In genomic region chr12:103924761-103925641, GRCh38 we compare ENCODE assay signal across 8 cellular contexts. TPM values are rescaled to one million over a fixed set of nuclear protein-coding genes. Genes with fewer than 3 reads are reported as not detected.
DNase-seq lines count a peak whose midpoint lies in the region; ATAC-seq lines count a peak whose summit lies in the region.

No MANE protein-coding gene starts in this region.

- no peak overlapping the region for H2BK15ac ChIP-seq in mesendoderm (replicated peaks; ENCODE audit: low read depth)

- no peak overlapping the region for H2BK120ac ChIP-seq in mesendoderm (ENCODE audit: low read depth, low read length)

- H4K5ac ChIP-seq in mesendoderm (ENCODE audit: low read length), result no peak overlapping the region

- H3K4me2 ChIP-seq in mesendoderm (ENCODE audit: low read length), result no peak overlapping the region

- H3K9ac ChIP-seq in mesendoderm (ENCODE audit: low read length), result no peak overlapping the region

- no peaks in the 10 kb centered on the region for H3K79me2 ChIP-seq in mesendoderm (ENCODE audit: control insufficient read depth, insufficient read depth, low read length)

- H3K4me1 ChIP-seq in mesendoderm (ENCODE audit: control insufficient read depth, low read depth, low read length), result no peaks in the 10 kb centered on the region

- no peaks in the 10 kb centered on the region for H3K27me3 ChIP-seq in mesendoderm (ENCODE audit: insufficient read depth, low read length, poor library complexity)

- no peak overlapping the region for H3K4ac ChIP-seq in mesendoderm (ENCODE audit: low read depth, low read length)

- H3K23ac ChIP-seq in mesendoderm (ENCODE audit: low read length), result no peak overlapping the region

- no peaks in the 10 kb centered on the region for H3K79me1 ChIP-seq in mesendoderm (ENCODE audit: low read length)

- H4K8ac ChIP-seq in mesendoderm (ENCODE audit: low read depth, low read length), result no peak overlapping the region

- no peak overlapping the region for H2AK5ac ChIP-seq in mesendoderm (ENCODE audit: low read length)

- H2BK5ac ChIP-seq in mesendoderm (ENCODE audit: low read length), result no peak overlapping the region

- ATAC-seq in GM19468 (IDR thresholded peaks at IDR 0.05; ENCODE audit: extremely low read depth, unreplicated experiment) (peak; percentile 30), HG03521 (IDR thresholded peaks at IDR 0.05; ENCODE audit: unreplicated experiment) (peak; percentile 31)

- peak; percentile 82 for DNase-seq in ELR (ENCODE audit: low read depth)
- DNase-seq in activated CD4-positive, alpha-beta T cell treated with anti-CD3 and anti-CD28 coated beads, Interleukin-2, amount 50 U/mL, for 48 hours, result peak; percentile 58 to 66
- DNase-seq in mesendoderm, result peak; percentile 47
- no peak for DNase-seq in cerebellar cortex (ENCODE audit: low spot score)
- DNase-seq in NCI-H1930 (lab: John Stamatoyannopoulos, UW), result no peak
- DNase-seq in AG08396 (ENCODE audit: low spot score), result no peak

- H3K18ac ChIP-seq in mesendoderm (ENCODE audit: low read length), result no peak overlapping the region

- H3K56ac ChIP-seq in mesendoderm (ENCODE audit: low read length), result no peak overlapping the region

- no peaks in the 10 kb centered on the region for H3K36me3 ChIP-seq in mesendoderm (ENCODE audit: control insufficient read depth, insufficient read depth, low read length)

- no CpG with 5 or more reads among the region's 9 CpGs for WGBS in mesendoderm (ENCODE audit: extremely low coverage, insufficient coverage, low lambda C conversion rate)

- H3K4me3 ChIP-seq in mesendoderm (ENCODE audit: low read length), result no peak overlapping the region

- H3K27ac ChIP-seq in mesendoderm (ENCODE audit: low read depth, low read length), result no peak overlapping the region

RNA-seq across cellular contexts. Expression of gene HSP90B1, which starts 5.2 kb away (rescaled TPM):
- polyA plus RNA-seq in mesendoderm (2013, experiment 1 of 2), result 620 TPM
- 616 TPM for polyA plus RNA-seq in mesendoderm (2013, experiment 2 of 2)

RNA-seq across cellular contexts. Expression of gene TDG, which starts 40.7 kb away (rescaled TPM):
- polyA plus RNA-seq in mesendoderm (2013, experiment 1 of 2), result 134 TPM
- 138 TPM for polyA plus RNA-seq in mesendoderm (2013, experiment 2 of 2)

Comparison
In these comparisons a context has a peak if more than half of its experiments do, and no peak if none do; other contexts are left out.
1. DNase-seq: peak in ELR (single experiment), activated CD4-positive, alpha-beta T cell treated with anti-CD3 and anti-CD28 coated beads, Interleukin-2, amount 50 U/mL, for 48 hours (2 of 2) and mesendoderm (single experiment); none in cerebellar cortex (single experiment), NCI-H1930 (0 of 2) and AG08396 (single experiment).